ENCODE assay signal across 27 cellular contexts in genomic region chr4:83393908-83394307, GRCh38.
"Had no signal": no experiment of that assay in that cellular context is flagged by ENCODE, and none has a peak within 500 bp of the region (broad histone marks: within the 10 kb centered on the region; RNA-seq: fewer than 3 reads in every experiment).

No MANE protein-coding gene starts in this region.

- FAIRE-seq: urothelium cell line had no signal

- DNase-seq: stimulated activated CD4-positive, alpha-beta T cell treated with anti-CD3 and anti-CD28 coated beads, Interleukin-2, amount 100 ng/mL, for 48 hours; stimulated activated CD4-positive, alpha-beta T cell treated with anti-CD3 and anti-CD28 coated beads, Interleukin-4, amount 100 ng/mL, for 1 hour; stimulated activated CD4-positive, alpha-beta T cell treated with anti-CD3 and anti-CD28 coated beads, Interleukin-4, amount 100 ng/mL, for 24 hours; stimulated activated CD4-positive, alpha-beta T cell treated with anti-CD3 and anti-CD28 coated beads, Interleukin-4, amount 100 ng/mL, for 4 hours; stimulated activated CD8-positive, alpha-beta memory T cell treated with anti-CD3 and anti-CD28 coated beads, Interleukin-4, amount 100 ng/mL, for 48 hours; stimulated activated naive B cell treated with anti-CD40 and anti-IgM and Interleukin-4, amounts not matched to agents 10 μg/mL and 1 μg/mL and 100 μg/mL, for 72 hours; stimulated activated naive CD4-positive, alpha-beta T cell; stimulated activated naive CD4-positive, alpha-beta T cell treated with Interleukin-2 at 50 U/mL for 16 hours; stimulated activated naive CD8-positive, alpha-beta T cell treated with anti-CD3 and anti-CD28 coated beads, Interleukin-15, amount 100 ng/mL, for 72 hours; stimulated activated naive CD8-positive, alpha-beta T cell treated with anti-CD3 and anti-CD28 coated beads, Interleukin-15, Interleukin-2, amounts not matched to agents 100 U/mL and 50 U/mL, for 24 hours; stomach; substantia nigra; testis; thyroid gland; tibial artery; transverse colon; trophoblast cell; upper lobe of left lung; upper lobe of right lung; uterus had no signal

- H3K9me3 ChIP-seq: testis, thyroid gland, transverse colon, upper lobe of right lung, uterus, vagina had no signal

- H3K4me3 ChIP-seq: stomach, suprapubic skin, testis, thoracic aorta, thyroid gland, tibial artery, tibial nerve, transverse colon, upper lobe of left lung, upper lobe of right lung, uterus, vagina had no signal

- H3K27me3 ChIP-seq: stomach, suprapubic skin, testis, thyroid gland, tibial artery, tibial nerve, transverse colon, upper lobe of left lung, upper lobe of right lung, uterus, vagina had no signal

- H3K4me1 ChIP-seq: stomach, testis, thyroid gland, tibial nerve, transverse colon, upper lobe of left lung, upper lobe of right lung, vagina had no signal

- ATAC-seq: stimulated activated effector memory CD8-positive, alpha-beta T cell treated with anti-CD3 and anti-CD28 coated beads, Interleukin-12 subunit alpha, Interleukin-12 subunit beta, amount 100 ng/mL, for 72 hours; stimulated activated memory B cell treated with anti-CD40 and anti-IgM and Interleukin-4, amounts not matched to agents 10 μg/mL and 1 μg/mL and 100 μg/mL, for 72 hours; stimulated activated naive B cell treated with anti-CD40 and anti-IgM and Interleukin-4, amounts not matched to agents 10 μg/mL and 1 μg/mL and 100 μg/mL, for 72 hours; stimulated activated naive CD8-positive, alpha-beta T cell treated with anti-CD3 and anti-CD28 coated beads, Interleukin-15, amount 100 ng/mL, for 72 hours; stimulated activated naive CD8-positive, alpha-beta T cell treated with anti-CD3 and anti-CD28 coated beads, Interleukin-15, Interleukin-2, amounts not matched to agents 100 U/mL and 50 U/mL, for 24 hours; upper lobe of right lung had no signal

- H3K27ac ChIP-seq: stomach, suprapubic skin, testis, thoracic aorta, thyroid gland, tibial artery, tibial nerve, transverse colon, upper lobe of left lung, upper lobe of right lung, uterus, vagina had no signal

- H3K36me3 ChIP-seq: thoracic aorta, thyroid gland, transverse colon, upper lobe of left lung, upper lobe of right lung, uterus, vagina had no signal
